In the genomic region with DNA sequence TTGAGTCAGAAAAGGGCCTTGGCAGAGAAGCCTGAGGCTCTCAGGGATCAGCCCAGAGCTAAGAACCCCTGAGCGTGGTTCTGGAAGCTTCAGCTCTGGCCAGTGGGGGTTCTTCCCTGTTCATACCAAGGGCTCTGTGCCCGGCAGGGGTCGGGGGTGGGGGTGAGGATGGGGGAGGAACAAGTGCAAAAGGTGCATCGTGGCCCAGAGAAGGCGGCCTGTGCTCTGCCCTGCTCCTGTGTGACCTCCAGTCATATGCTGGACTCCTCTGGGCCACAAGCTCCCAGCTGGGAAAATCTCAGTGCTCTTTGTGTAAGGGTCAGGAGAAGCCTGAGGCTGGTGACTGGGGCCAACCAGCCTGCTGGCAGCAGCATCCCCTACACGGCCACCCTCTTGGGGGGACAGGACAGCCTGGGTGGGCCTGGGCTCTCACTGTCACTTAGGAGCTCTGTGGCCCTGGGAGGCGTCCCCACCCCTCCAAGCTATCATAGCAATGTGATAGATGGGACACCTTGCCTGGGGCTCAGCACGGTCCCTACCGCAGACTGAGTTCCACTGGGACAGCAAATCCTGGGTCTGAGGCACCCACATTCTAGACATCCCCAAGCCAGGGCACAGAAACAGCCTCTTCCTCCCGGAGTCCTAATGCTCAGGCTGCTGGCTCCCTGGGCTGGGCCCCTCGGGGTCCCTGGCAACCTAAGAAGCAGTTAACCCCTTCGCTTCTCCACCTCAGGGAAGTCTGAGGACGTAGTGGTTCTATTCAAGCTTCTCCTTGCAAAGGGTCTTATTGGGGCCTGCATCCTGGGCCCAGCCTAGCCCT, we compare ENCODE assay signal across 13 cellular contexts. TPM values are rescaled to one million over a fixed set of nuclear protein-coding genes. Genes with fewer than 3 reads are reported as not detected.
DNase-seq lines count a peak whose midpoint lies in the region; ATAC-seq and TF ChIP-seq lines count a peak whose summit lies in the region.
"Had no signal": no experiment of that assay in that cellular context is flagged by ENCODE, and none has a peak within 500 bp of the region (broad histone marks: within the 10 kb centered on the region; RNA-seq: fewer than 3 reads in every experiment).

No MANE protein-coding gene starts in this region.

- no peak for TF ChIP-seq CTCF in chondrocyte (IDR thresholded peaks at IDR 0.05)
- TF ChIP-seq CTCF in left lung (IDR thresholded peaks at IDR 0.05): no peak

- DNase-seq in chondrocyte (ENCODE audit: low spot score) (no peak), left lung (no peak), erythroblast (lab: John Stamatoyannopoulos, UW) (no peak), cerebellar cortex (ENCODE audit: low spot score) (no peak)
- DNase-seq: NCI-H510A treated with DMSO at 0.1 percent for 48 hours; stimulated activated CD4-positive, alpha-beta T cell treated with anti-CD3 and anti-CD28 coated beads, Interleukin-4, amount 100 ng/mL, for 1 hour had no signal

- ATAC-seq in left lung: no peak
- ATAC-seq in GM21528 (IDR thresholded peaks at IDR 0.05; ENCODE audit: low FRiP score, unreplicated experiment): no peak
- ATAC-seq in GM21576 (IDR thresholded peaks at IDR 0.05; ENCODE audit: unreplicated experiment): no peak

- H3K4me1 ChIP-seq in HUES48 (ENCODE audit: control insufficient read depth, insufficient read depth, low read length) (peaks cover 39% of the 10 kb centered on the region), left lung (peaks cover 17 to 28% of the 10 kb centered on the region in 2 donors)

- H3K36me3 Mint-ChIP-seq in chondrocyte (ENCODE audit: low read depth): peaks cover 3% of the 10 kb centered on the region

- no peaks in the 10 kb centered on the region for H3K36me3 ChIP-seq in HUES48 (ENCODE audit: control insufficient read depth, insufficient read depth, low read length)
- no peaks in the 10 kb centered on the region for H3K36me3 ChIP-seq in left lung

- H3K9me3 Mint-ChIP-seq in chondrocyte (ENCODE audit: low read depth): peaks cover 13% of the 10 kb centered on the region

- TF ChIP-seq POLR2A in erythroblast (IDR thresholded peaks at IDR 0.05; ENCODE audit: low read length): no peak

- no peaks in the 10 kb centered on the region for H3K27me3 Mint-ChIP-seq in chondrocyte (ENCODE audit: low read depth)

- peak overlapping the region; percentile 46; the same call in 1 of the 2 replicates for H3K9ac ChIP-seq in HUES48 (ENCODE audit: low read depth, low read length)

- intact Hi-C loops in left lung (cut with DNase I): loop anchor here in 1 of 2 donors (10.0 kb wide), 1 partner anchor 150 kb away; no protein-coding TSS in a partner anchor

- H3K27ac ChIP-seq in HUES48 (ENCODE audit: low read depth, low read length) (peak overlapping the region; percentile 99), left lung (peak overlapping the region; percentile 64 to 76), skin epidermis (peak overlapping the region in 20 of 21 experiments; percentile 24 to 85 (median 69))

- H3K4me3 Mint-ChIP-seq in chondrocyte (ENCODE audit: unreplicated experiment): no peak overlapping the region

- no peak overlapping the region for H3K4me3 ChIP-seq in HUES48 (ENCODE audit: low read depth, low read length)
- peak overlapping the region; percentile 11 to 41 for H3K4me3 ChIP-seq in left lung
- peak overlapping the region in 3 of 7 experiments; percentile 2 to 26 (median 25) for H3K4me3 ChIP-seq in skin epidermis

- no peaks in the 10 kb centered on the region for H3K27me3 ChIP-seq in HUES48 (ENCODE audit: control insufficient read depth, insufficient read depth, low read length)
- H3K27me3 ChIP-seq in left lung: no peaks in the 10 kb centered on the region

- peaks cover 51% of the 10 kb centered on the region for H3K4me1 Mint-ChIP-seq in chondrocyte (ENCODE audit: low read depth)

- H3K9me3 ChIP-seq in HUES48 (ENCODE audit: control insufficient read depth, insufficient read depth, low read length) (no peaks in the 10 kb centered on the region; the same call in 1 of the 2 replicates), left lung (peaks cover 0 to 17% of the 10 kb centered on the region in 2 donors)

- H3K27ac Mint-ChIP-seq in chondrocyte (ENCODE audit: unreplicated experiment): peak overlapping the region; percentile 87

RNA-seq across cellular contexts. Expression of a gene that starts 2.5 kb away (rescaled TPM):
- 0.31 to 0.92 TPM (median 0.40 TPM) in 3 replicates for total RNA-seq in chondrocyte
- total RNA-seq in left lung: 10 to 100 TPM; 20.6 to 41.8 TPM
- total RNA-seq: activated CD8-positive, alpha-beta memory T cell treated with anti-CD3 and anti-CD28 coated beads for 36 hours had no signal

RNA-seq across cellular contexts. Expression of a gene that starts 3.5 kb away (rescaled TPM):
- 1.2 to 2.2 TPM (median 1.5 TPM) in 3 replicates for total RNA-seq in chondrocyte
- 10 to 100 TPM in 1 of 2 donors, 1 to 10 TPM in 1; 4.3 to 15.0 TPM for total RNA-seq in left lung
- total RNA-seq: activated CD8-positive, alpha-beta memory T cell treated with anti-CD3 and anti-CD28 coated beads for 36 hours; mononuclear cell had no signal

RNA-seq across cellular contexts. Expression of a gene that starts 13.4 kb away (rescaled TPM):
- total RNA-seq in chondrocyte: 0.54 to 0.65 TPM in 2 of 3 replicates, not detected in the other
- total RNA-seq in left lung: 10 to 100 TPM; 47.9 to 94.1 TPM
- total RNA-seq: activated CD8-positive, alpha-beta memory T cell treated with anti-CD3 and anti-CD28 coated beads for 36 hours; H4; mononuclear cell had no signal

Comparison
In these comparisons a context has a peak if more than half of its experiments do, and no peak if none do; other contexts are left out.
1. RNA of a gene that starts 2.5 kb away (total RNA-seq): 20.6 to 41.8 TPM in left lung; 0.31 to 0.92 TPM in chondrocyte; every median in the first group is over 10 times any median in the second.
2. RNA of a gene that starts 13.4 kb away (total RNA-seq): 47.9 to 94.1 TPM in left lung; 0.54 to 0.65 TPM in chondrocyte; every median in the first group is over 10 times any median in the second.
3. Peak in every context shown above with its lines, with median percentiles within 50 percentile points of each other: H3K27ac ChIP-seq.